ENCODE assay signal across 8 cellular contexts in the genomic region with DNA sequence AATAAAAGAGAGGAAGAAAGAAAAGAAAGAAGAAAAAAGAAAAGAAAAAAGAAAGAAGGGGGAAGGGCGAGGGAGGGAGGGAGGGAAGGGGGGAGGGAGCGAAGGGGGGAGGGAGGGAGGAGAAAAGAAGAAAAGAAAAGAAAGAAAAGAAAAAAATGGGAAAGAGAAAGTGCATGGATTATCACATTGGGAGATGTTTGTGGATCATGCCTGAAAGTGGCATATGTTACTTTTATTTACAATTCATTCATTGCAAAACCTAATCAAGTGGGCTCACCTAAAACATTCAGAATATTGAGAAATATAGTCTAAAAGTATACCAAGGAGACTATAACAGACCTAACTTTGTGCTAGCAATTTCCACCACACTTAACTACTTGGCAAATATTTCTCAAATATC.
"Had no signal": no experiment of that assay in that cellular context is flagged by ENCODE, and none has a peak within 500 bp of the region (broad histone marks: within the 10 kb centered on the region; RNA-seq: fewer than 3 reads in every experiment).

No MANE protein-coding gene starts in this region.

- FAIRE-seq: G401.6, GM12878, GM12891, GM12892, GM18507, GM19239 had no signal

- DNase-seq: GDM1, GF-D8 had no signal

- ATAC-seq: GM12878 had no signal

- H3K4me3 ChIP-seq: GM12878 had no signal
